8 cellular contexts compared by ENCODE assay signal in the genomic region with DNA sequence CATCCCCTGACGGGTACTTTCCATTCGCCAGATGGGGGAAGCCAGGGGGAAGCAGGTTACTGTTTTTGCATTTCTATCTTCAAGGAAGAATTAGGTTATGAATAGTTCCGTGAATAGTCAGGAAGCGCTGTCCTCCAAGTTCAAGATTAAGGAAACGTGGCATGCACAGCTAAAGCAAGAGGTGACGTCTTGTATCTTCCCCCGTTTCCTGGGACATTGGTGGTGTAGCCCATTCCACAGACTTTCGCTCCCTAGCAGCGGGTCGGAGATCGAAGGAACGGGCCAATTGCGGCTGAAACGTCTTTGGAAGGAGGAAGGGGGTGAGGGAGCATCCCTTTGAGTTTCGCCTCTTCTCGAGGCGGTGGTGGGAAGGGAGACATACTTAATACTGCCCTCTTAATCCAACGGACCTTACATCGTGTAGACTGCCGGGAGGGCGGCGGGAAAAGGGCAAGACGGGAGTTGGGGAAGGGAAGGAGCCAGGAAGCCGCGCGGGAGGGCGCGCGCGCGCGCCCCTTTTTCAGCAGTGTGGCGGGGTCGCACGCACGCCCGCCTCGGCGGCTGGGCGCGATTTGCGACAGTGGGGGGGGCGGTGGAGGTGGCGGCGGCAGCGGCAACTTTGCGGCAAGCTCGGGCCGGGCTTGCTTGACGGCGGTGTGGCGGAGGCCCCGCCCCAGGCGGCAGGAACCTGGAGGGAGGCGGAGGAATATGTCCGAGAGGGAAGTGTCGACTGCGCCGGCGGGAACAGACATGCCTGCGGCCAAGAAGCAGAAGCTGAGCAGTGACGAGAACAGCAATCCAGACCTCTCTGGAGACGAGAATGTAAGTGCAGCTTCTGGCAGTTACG. TPM values are rescaled to one million over a fixed set of nuclear protein-coding genes. Genes with fewer than 3 reads are reported as not detected.
DNase-seq lines count a peak whose midpoint lies in the region; TF ChIP-seq lines count a peak whose summit lies in the region.

A gene with protein sequence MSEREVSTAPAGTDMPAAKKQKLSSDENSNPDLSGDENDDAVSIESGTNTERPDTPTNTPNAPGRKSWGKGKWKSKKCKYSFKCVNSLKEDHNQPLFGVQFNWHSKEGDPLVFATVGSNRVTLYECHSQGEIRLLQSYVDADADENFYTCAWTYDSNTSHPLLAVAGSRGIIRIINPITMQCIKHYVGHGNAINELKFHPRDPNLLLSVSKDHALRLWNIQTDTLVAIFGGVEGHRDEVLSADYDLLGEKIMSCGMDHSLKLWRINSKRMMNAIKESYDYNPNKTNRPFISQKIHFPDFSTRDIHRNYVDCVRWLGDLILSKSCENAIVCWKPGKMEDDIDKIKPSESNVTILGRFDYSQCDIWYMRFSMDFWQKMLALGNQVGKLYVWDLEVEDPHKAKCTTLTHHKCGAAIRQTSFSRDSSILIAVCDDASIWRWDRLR (plus strand): TSS at position 232 of the 847 bp plus-strand sequence. CDS start 477 bp downstream, at position 709.

- H3K4me1 ChIP-seq in SJSA1 (replicated peaks) (peaks cover 4% of the 10 kb centered on the region; the same call in 1 of the 2 replicates), suprapubic skin (peaks cover 43% of the 10 kb centered on the region)

- 0 out of 2 replicates have a peak, but pooled peaks cover 4% of the 10 kb centered on the region for H3K36me3 ChIP-seq in SJSA1
- no peaks in the 10 kb centered on the region for H3K36me3 ChIP-seq in suprapubic skin

- WGBS in suprapubic skin = under 1% methylated on average over 44 of the region's 64 CpGs

- H3K27ac ChIP-seq in SJSA1 = peak within 1 kb of the TSS; percentile 98
- peak within 1 kb of the TSS; percentile 99 for H3K27ac ChIP-seq in suprapubic skin

- TF ChIP-seq EP300 in suprapubic skin (IDR thresholded peaks at IDR 0.05) = no peak

- TF ChIP-seq POLR2A in suprapubic skin (IDR thresholded peaks at IDR 0.05) = peak in 1 of 2 donors; percentile 37

- DNase-seq in GM04503 (ENCODE audit: low read depth) (peak; percentile 67), HFF-Myc (ENCODE audit: extremely low read depth, low read depth) (peak; percentile 65), MV-4-11 (lab: John Stamatoyannopoulos, UW) (peak; percentile 95), SJSA1 (ENCODE audit: low read depth in 1 of 2, low spot score in 2 of 2) (peak; percentile 91 to 92), germinal center (ENCODE audit: low spot score) (peak; percentile 93), nucleus accumbens (lab: John Stamatoyannopoulos, UW) (peak; percentile 40 to 96 (median 91)), suprapubic skin (ENCODE audit: low spot score in 2 of 2) (peak; percentile 97)
- DNase-seq in activated naive CD4-positive, alpha-beta T cell treated with Interleukin-2 at 50 U/mL for 16 hours = peak; percentile 95

- TF ChIP-seq CTCF in HFF-Myc (IDR thresholded peaks at IDR 0.05; ENCODE audit: low read depth, low read length, missing control alignments) (no peak), suprapubic skin (IDR thresholded peaks at IDR 0.05) (no peak)

- H3K4me3 ChIP-seq in HFF-Myc (replicated peaks; ENCODE audit: low read depth, low read length) (peak within 1 kb of the TSS; percentile 89), SJSA1 (peak within 1 kb of the TSS; percentile 78), suprapubic skin (peak within 1 kb of the TSS; percentile 94)

- H3K27me3 ChIP-seq in SJSA1 (replicated peaks) (no peaks in the 10 kb centered on the region), suprapubic skin (no peaks in the 10 kb centered on the region)

- H3K9me3 ChIP-seq in SJSA1 (replicated peaks) (no peaks in the 10 kb centered on the region), suprapubic skin (no peaks in the 10 kb centered on the region)

RNA-seq across cellular contexts. Expression of the gene that starts here (rescaled TPM):
- total RNA-seq in SJSA1 (2014; rRNA removed; shearing (Covaris generic)) = 7.1 and 17.8 TPM in 2 replicates
- 10 to 100 TPM; 11.9 to 39.3 (median 15.1) TPM for total RNA-seq in suprapubic skin

Comparison
In these comparisons a context has a peak if more than half of its experiments do, and no peak if none do; other contexts are left out.
1. Peak in every context shown above with its lines: DNase-seq, H3K4me3 ChIP-seq and H3K27ac ChIP-seq.